Comparison of ENCODE assay signal across 14 cellular contexts in genomic region chr2:208929489-208929864, GRCh38.
"Had no signal": no experiment of that assay in that cellular context is flagged by ENCODE, and none has a peak within 500 bp of the region (broad histone marks: within the 10 kb centered on the region; RNA-seq: fewer than 3 reads in every experiment).

No MANE protein-coding gene starts in this region.

- H3K9me3 ChIP-seq: esophagus muscularis mucosa, heart right ventricle, tibial nerve had no signal

- H3K4me1 Mint-ChIP-seq: stimulated activated effector memory CD8-positive, alpha-beta T cell treated with anti-CD3 and anti-CD28 coated beads, Interleukin-12 subunit alpha, Interleukin-12 subunit beta, amount 100 ng/mL, for 72 hours had no signal

- H3K27ac Mint-ChIP-seq: activated naive CD4-positive, alpha-beta T cell treated with anti-CD3 and anti-CD28 coated beads for 36 hours; activated T-helper 1 cell treated with anti-CD3 and anti-CD28 coated beads, Interleukin-12 subunit alpha, Interleukin-12 subunit beta, Interleukin-2, Interleukin-4 antibody, amounts not matched to agents 30 ng/mL and 10 ng/mL and 1 ng/mL, durations not matched to agents 14 hours and 24 hours and 36 hours; stimulated activated effector memory CD8-positive, alpha-beta T cell treated with anti-CD3 and anti-CD28 coated beads, Interleukin-12 subunit alpha, Interleukin-12 subunit beta, amount 100 ng/mL, for 72 hours had no signal

- H3K27me3 ChIP-seq: cardiac muscle cell, esophagus muscularis mucosa, heart right ventricle, tibial nerve had no signal

- H3K4me2 ChIP-seq: smooth muscle cell had no signal

- ATAC-seq: heart right ventricle; right cardiac atrium; stimulated activated effector memory CD8-positive, alpha-beta T cell treated with anti-CD3 and anti-CD28 coated beads, Interleukin-12 subunit alpha, Interleukin-12 subunit beta, amount 100 ng/mL, for 72 hours had no signal

- H3K4me1 ChIP-seq: esophagus muscularis mucosa, heart right ventricle, tibial nerve had no signal

- H3K4me3 Mint-ChIP-seq: activated naive CD4-positive, alpha-beta T cell treated with anti-CD3 and anti-CD28 coated beads for 36 hours; activated T-helper 1 cell treated with anti-CD3 and anti-CD28 coated beads, Interleukin-12 subunit alpha, Interleukin-12 subunit beta, Interleukin-2, Interleukin-4 antibody, amounts not matched to agents 30 ng/mL and 10 ng/mL and 1 ng/mL, durations not matched to agents 14 hours and 24 hours and 36 hours; stimulated activated effector memory CD8-positive, alpha-beta T cell treated with anti-CD3 and anti-CD28 coated beads, Interleukin-12 subunit alpha, Interleukin-12 subunit beta, amount 100 ng/mL, for 72 hours had no signal

- H3K36me3 ChIP-seq: cardiac muscle cell, esophagus muscularis mucosa, heart right ventricle, tibial nerve had no signal

- H3K9me3 Mint-ChIP-seq: activated naive CD4-positive, alpha-beta T cell treated with anti-CD3 and anti-CD28 coated beads for 36 hours had no signal

- DNase-seq: activated CD4-positive, alpha-beta T cell treated with anti-CD3 and anti-CD28 coated beads for 4 hours; activated naive CD4-positive, alpha-beta T cell treated with anti-CD3 and anti-CD28 coated beads for 36 hours; foreskin melanocyte; heart right ventricle; islet precursor cell; midbrain; right cardiac atrium; T-helper 9 cell had no signal

- H3K36me3 Mint-ChIP-seq: stimulated activated effector memory CD8-positive, alpha-beta T cell treated with anti-CD3 and anti-CD28 coated beads, Interleukin-12 subunit alpha, Interleukin-12 subunit beta, amount 100 ng/mL, for 72 hours had no signal

- H3K4me3 ChIP-seq: cardiac muscle cell, esophagus muscularis mucosa, heart right ventricle, smooth muscle cell, tibial nerve had no signal

- H3K27ac ChIP-seq: cardiac muscle cell, esophagus muscularis mucosa, heart right ventricle, tibial nerve had no signal
